In genomic region chr5:178469011-178469974, GRCh38 we compare ENCODE assay signal across 1 cellular context.
TF ChIP-seq lines count a peak whose summit lies in the region.

No MANE protein-coding gene starts in this region.

TF ChIP-seq in H1, 55 proteins besides CTCF, POLR2A, EP300 and RAD21 (continued from another document):
- TF ChIP-seq KDM1A (IDR thresholded peaks at IDR 0.05; ENCODE audit: borderline replicate concordance, low read length) = no peak
- TF ChIP-seq HDAC6 (IDR thresholded peaks at IDR 0.05; ENCODE audit: low read depth, low read length) = no peak
- TF ChIP-seq HDAC2 (IDR thresholded peaks at IDR 0.05; ENCODE audit: borderline replicate concordance in 1 of 2, low read depth in 2 of 2, low read length in 2 of 2) = no peak
- no peak for TF ChIP-seq NRF1 (IDR thresholded peaks at IDR 0.05; ENCODE audit: low read depth, low read length)
- TF ChIP-seq RXRA (IDR thresholded peaks at IDR 0.05; ENCODE audit: insufficient read depth, low read depth, low read length) = no peak
- TF ChIP-seq SUZ12 (IDR thresholded peaks at IDR 0.05; ENCODE audit: low read length) = no peak
- TF ChIP-seq CHD7 (IDR thresholded peaks at IDR 0.05; ENCODE audit: insufficient replicate concordance, low read length) = no peak
- TF ChIP-seq POLR2AphosphoS5 (IDR thresholded peaks at IDR 0.05; ENCODE audit: low read depth, low read length) = no peak
- no peak for TF ChIP-seq E2F6 (IDR thresholded peaks at IDR 0.05)
- TF ChIP-seq RBBP5 (IDR thresholded peaks at IDR 0.05; ENCODE audit: borderline replicate concordance, low read depth, low read length) = no peak
- TF ChIP-seq YY1 (IDR thresholded peaks at IDR 0.05; ENCODE audit: low read depth, low read length) = no peak
- no peak for TF ChIP-seq SP2 (IDR thresholded peaks at IDR 0.05; ENCODE audit: low read length)
- no peak for TF ChIP-seq EZH2 (IDR thresholded peaks at IDR 0.05; ENCODE audit: low read depth, low read length, severe bottlenecking)
- no peak for TF ChIP-seq KDM5A (IDR thresholded peaks at IDR 0.05; ENCODE audit: low read length)
- no peak for TF ChIP-seq TBP (IDR thresholded peaks at IDR 0.05; ENCODE audit: low read depth, low read length)
- no peak for TF ChIP-seq SRF (IDR thresholded peaks at IDR 0.05; ENCODE audit: low read depth, low read length)
